9 cellular contexts compared by ENCODE assay signal in the genomic region with DNA sequence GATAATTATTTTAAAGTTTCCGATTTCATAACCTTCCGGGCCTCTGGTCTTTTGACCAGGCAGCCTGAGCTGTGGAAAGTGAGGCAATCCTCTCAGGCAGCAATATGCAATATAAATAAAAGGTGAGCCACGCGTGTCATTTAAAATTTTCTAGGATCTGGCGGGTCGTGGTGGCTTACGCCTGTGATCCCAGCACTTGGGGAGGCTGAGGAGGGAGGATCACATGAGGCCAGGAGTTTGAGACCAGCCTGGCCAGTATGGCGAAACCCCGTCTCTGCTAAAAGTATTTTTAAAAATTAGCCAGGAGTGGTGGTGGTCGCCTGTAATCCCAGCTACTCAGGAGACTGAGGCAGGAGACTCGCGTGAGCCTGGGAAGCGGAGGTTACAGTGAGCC. TPM values are rescaled to one million over a fixed set of nuclear protein-coding genes. Genes with fewer than 3 reads are reported as not detected.
A peak's percentile ranks its signal among the peaks of the same experiment; 100 is the strongest.
DNase-seq lines count a peak whose midpoint lies in the region; TF ChIP-seq lines count a peak whose summit lies in the region.
"Had no signal": no experiment of that assay in that cellular context is flagged by ENCODE, and none has a peak within 500 bp of the region (broad histone marks: within the 10 kb centered on the region; RNA-seq: fewer than 3 reads in every experiment).

No MANE protein-coding gene starts in this region.

- POLR2A ChIA-PET in PC-9 (lab: Charles Lee; ENCODE audit: unreplicated experiment): no interaction called here

- CTCF ChIA-PET in PC-9 (lab: Charles Lee): no interaction called here

- H3K9me2 ChIP-seq in DOHH2 (replicated peaks; ENCODE audit: control insufficient read depth, low read length) (no peaks in the 10 kb centered on the region), PC-9 (ENCODE audit: insufficient read depth) (no peaks in the 10 kb centered on the region)

- H3K4me2 ChIP-seq in DOHH2 (ENCODE audit: low read length) (peak overlapping the region; percentile 58), PC-9 (peak overlapping the region; percentile 82), osteoblast (ENCODE audit: insufficient read depth, low read length) (peak overlapping the region; percentile 86)

- H3K9me3 ChIP-seq in DOHH2 (ENCODE audit: control insufficient read depth, insufficient read depth, low read length) (peaks cover 5% of the 10 kb centered on the region; the same call in 1 of the 2 replicates), PC-9 (ENCODE audit: insufficient read depth, low read depth) (peaks cover 12% of the 10 kb centered on the region; the same call in 1 of the 2 replicates), endodermal cell (ENCODE audit: control insufficient read depth, low read length) (peaks cover 32% of the 10 kb centered on the region), osteoblast (ENCODE audit: low read depth, low read length) (no peaks in the 10 kb centered on the region)
- H3K9me3 ChIP-seq: vagina had no signal

- intact Hi-C loops in PC-9 (cut with micrococcal nuclease; ENCODE audit: unreplicated experiment): loop anchor here (1.0 to 2.0 kb wide), 2 partner anchors 76 to 202 kb away; no protein-coding TSS in a partner anchor

- TF ChIP-seq CTCF in DOHH2 (IDR thresholded peaks at IDR 0.05; ENCODE audit: low read depth, low read length, poor library complexity, severe bottlenecking): no peak
- no peak for TF ChIP-seq CTCF in PC-9 (conservative IDR thresholded peaks at IDR 0.05)
- no peak for TF ChIP-seq CTCF in endodermal cell (conservative IDR thresholded peaks at IDR 0.05)
- no peak for TF ChIP-seq CTCF in osteoblast (IDR thresholded peaks at IDR 0.05; ENCODE audit: extremely low read depth, low read depth, low read length)

- no peaks in the 10 kb centered on the region for H4K20me1 ChIP-seq in DOHH2 (ENCODE audit: control insufficient read depth, insufficient read depth, low read depth, low read length)
- H4K20me1 ChIP-seq in PC-9 (ENCODE audit: insufficient read depth): no peaks in the 10 kb centered on the region
- no peaks in the 10 kb centered on the region for H4K20me1 ChIP-seq in osteoblast (ENCODE audit: insufficient read depth, low read length)

- H3K4me3 Mint-ChIP-seq in endodermal cell: peak overlapping the region; percentile 99

- H3K27me3 ChIP-seq in DOHH2 (ENCODE audit: control insufficient read depth, low read length) (no peaks in the 10 kb centered on the region), PC-9 (ENCODE audit: insufficient read depth, low read depth) (no peaks in the 10 kb centered on the region), endodermal cell (ENCODE audit: control insufficient read depth, insufficient read depth, low read length, poor library complexity, severe bottlenecking) (no peaks in the 10 kb centered on the region), osteoblast (ENCODE audit: insufficient read depth, low read length) (no peaks in the 10 kb centered on the region)
- H3K27me3 ChIP-seq: ascending aorta, vagina had no signal

- H3K4me3 ChIP-seq in DOHH2 (ENCODE audit: low read length) (peak overlapping the region; percentile 83), PC-9 (peak overlapping the region; percentile 90; the same call in 1 of the 2 replicates), endodermal cell (ENCODE audit: low read length) (peak overlapping the region; percentile 88), osteoblast (ENCODE audit: insufficient read depth, low read length) (peak overlapping the region; percentile 96)

- 96 to 98% methylated on average over 6 to 13 of the region's 13 CpGs for WGBS in endodermal cell (ENCODE audit: insufficient coverage in 1 of 2, insufficient read length in 1 of 2), 2 experiments

- no peak overlapping the region for H3K27ac Mint-ChIP-seq in endodermal cell

- no peak for DNase-seq in PC-9
- DNase-seq in endodermal cell: no peak
- no peak for DNase-seq in osteoblast (ENCODE audit: insufficient read length, low spot score, missing footprints)
- no peak for DNase-seq in SKM-1 treated with dmso at 0.1 percent for 144 hours (lab: John Stamatoyannopoulos, UW; ENCODE audit: unreplicated experiment)
- DNase-seq in activated gamma-delta T cell (lab: John Stamatoyannopoulos, UW): no peak
- no peak for DNase-seq in amygdala (lab: John Stamatoyannopoulos, UW)

- peaks cover 12% of the 10 kb centered on the region for H3K79me2 ChIP-seq in DOHH2 (ENCODE audit: control insufficient read depth, low read length)
- peaks cover 25% of the 10 kb centered on the region for H3K79me2 ChIP-seq in PC-9 (ENCODE audit: low read depth)
- H3K79me2 ChIP-seq in osteoblast (ENCODE audit: insufficient read depth, low read length): peaks cover 12% of the 10 kb centered on the region

- H3K9me3 Mint-ChIP-seq in endodermal cell: peaks cover 38% of the 10 kb centered on the region

- peaks cover 3% of the 10 kb centered on the region for H3K27me3 Mint-ChIP-seq in endodermal cell (ENCODE audit: insufficient read depth)

- H3K27ac ChIP-seq in DOHH2 (ENCODE audit: low read depth, low read length) (no peak overlapping the region), PC-9 (no peak overlapping the region), endodermal cell (ENCODE audit: low read depth, low read length) (no peak overlapping the region), osteoblast (ENCODE audit: low read depth, low read length) (no peak overlapping the region)
- H3K27ac ChIP-seq: ascending aorta, vagina had no signal

- H3K4me1 ChIP-seq in DOHH2 (ENCODE audit: control insufficient read depth, low read length) (0 out of 2 replicates have a peak, but pooled peaks cover 7% of the 10 kb centered on the region), PC-9 (replicated peaks; ENCODE audit: insufficient read depth) (no peaks in the 10 kb centered on the region), endodermal cell (ENCODE audit: control insufficient read depth, insufficient read depth, low read length) (no peaks in the 10 kb centered on the region), osteoblast (ENCODE audit: insufficient read depth, low read length) (no peaks in the 10 kb centered on the region)
- H3K4me1 ChIP-seq: ascending aorta had no signal

- no peaks in the 10 kb centered on the region for H3K4me1 Mint-ChIP-seq in endodermal cell

- H2AFZ ChIP-seq in PC-9: 0 out of 2 replicates have a peak overlapping the region, but pooled peaks have one; percentile 43
- H2AFZ ChIP-seq in osteoblast (ENCODE audit: low read length): peak overlapping the region; percentile 84

- H3K36me3 ChIP-seq in DOHH2 (ENCODE audit: control insufficient read depth, low read length): no peaks in the 10 kb centered on the region
- H3K36me3 ChIP-seq in PC-9 (ENCODE audit: low read depth): no peaks in the 10 kb centered on the region
- H3K36me3 ChIP-seq in endodermal cell (ENCODE audit: control insufficient read depth, insufficient read depth, low read length): peaks cover 13% of the 10 kb centered on the region
- H3K36me3 ChIP-seq in osteoblast (ENCODE audit: insufficient read depth, low read length): no peaks in the 10 kb centered on the region
- H3K36me3 ChIP-seq: ascending aorta, vagina had no signal

- H3K9ac ChIP-seq in endodermal cell (ENCODE audit: extremely low read depth, low read length, poor library complexity, severe bottlenecking): no peak overlapping the region

- BruUV-seq in PC-9 (replicated peaks; lab: Mats Ljungman, UMichigan): no TSS peak

- peaks cover 23% of the 10 kb centered on the region for H3K36me3 Mint-ChIP-seq in endodermal cell (ENCODE audit: low read depth)

- H3F3A ChIP-seq in DOHH2 (ENCODE audit: control insufficient read depth, insufficient read depth): no peaks in the 10 kb centered on the region
- no peaks in the 10 kb centered on the region for H3F3A ChIP-seq in PC-9 (ENCODE audit: insufficient read depth, low read depth)

RNA-seq across cellular contexts. Expression of a gene that starts 0.5 kb away (rescaled TPM):
- total RNA-seq in PC-9 (2021) (9.5 and 9.8 TPM in 2 replicates), endodermal cell (10 to 100 TPM; 16.4 to 22.6 TPM), osteoblast (0.72 and 1.2 TPM in 2 replicates)
- 11.0 TPM for polyA plus RNA-seq in endodermal cell (2013, experiment 1 of 2)
- polyA plus RNA-seq in endodermal cell (2013, experiment 2 of 2): 11.6 TPM
- total RNA-seq: ascending aorta had no signal
